ENCODE assay signal across 1 cellular context in the genomic region with DNA sequence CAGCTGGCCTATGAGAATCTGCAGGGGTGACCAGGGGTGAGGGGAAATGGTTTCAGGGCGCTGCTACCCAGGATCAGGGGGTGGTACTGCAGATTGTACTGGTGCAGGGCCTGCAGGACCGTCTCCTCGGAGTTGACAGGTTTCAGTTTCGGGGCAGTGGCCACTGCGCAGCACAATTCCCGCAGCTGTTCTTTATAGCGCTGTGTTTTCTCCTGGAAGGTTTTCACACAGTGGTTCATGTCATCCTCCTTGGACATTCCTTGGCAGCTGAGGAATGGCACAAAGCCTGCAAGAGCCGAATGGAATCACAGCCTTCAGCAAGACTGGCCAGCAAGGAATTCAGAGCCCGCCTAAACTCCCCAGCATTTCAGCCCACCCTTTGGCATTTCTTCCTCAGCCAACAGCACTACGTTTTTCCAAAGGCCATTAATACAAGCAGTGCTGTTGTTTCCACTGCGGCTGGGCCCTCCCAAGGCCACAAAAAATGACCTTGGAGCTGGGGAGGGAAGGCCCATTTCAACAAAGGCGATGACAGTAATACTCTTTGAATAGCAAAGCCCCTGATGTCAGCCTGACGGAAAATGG.
A peak's percentile ranks its signal among the peaks of the same experiment; 100 is the strongest.
TF ChIP-seq lines count a peak whose summit lies in the region.

No MANE protein-coding gene starts in this region.

TF ChIP-seq in HepG2, 621 proteins besides CTCF, POLR2A, EP300 and RAD21 (continued from another document and continues in another):
- no peak for TF ChIP-seq CSRNP2 (CRISPR knock-in tag; conservative IDR thresholded peaks at IDR 0.05; ENCODE audit: low read depth)
- TF ChIP-seq ATF7-NPFF (CRISPR knock-in tag; IDR thresholded peaks at IDR 0.05; ENCODE audit: low read depth) = no peak
- no peak for TF ChIP-seq SNAPC4 (CRISPR knock-in tag; IDR thresholded peaks at IDR 0.05)
- TF ChIP-seq CHD2 (IDR thresholded peaks at IDR 0.05; ENCODE audit: low read depth, low read length) = no peak
- TF ChIP-seq HNF4G (IDR thresholded peaks at IDR 0.05; ENCODE audit: borderline replicate concordance, low read depth, low read length) = no peak
- TF ChIP-seq HNF4G (CRISPR knock-in tag; IDR thresholded peaks at IDR 0.05; ENCODE audit: borderline replicate concordance, low read depth) = no peak
- TF ChIP-seq NCOA1 (CRISPR knock-in tag; IDR thresholded peaks at IDR 0.05) = no peak
- TF ChIP-seq ISX (CRISPR knock-in tag; conservative IDR thresholded peaks at IDR 0.05) = no peak
- TF ChIP-seq, protein P1, sequence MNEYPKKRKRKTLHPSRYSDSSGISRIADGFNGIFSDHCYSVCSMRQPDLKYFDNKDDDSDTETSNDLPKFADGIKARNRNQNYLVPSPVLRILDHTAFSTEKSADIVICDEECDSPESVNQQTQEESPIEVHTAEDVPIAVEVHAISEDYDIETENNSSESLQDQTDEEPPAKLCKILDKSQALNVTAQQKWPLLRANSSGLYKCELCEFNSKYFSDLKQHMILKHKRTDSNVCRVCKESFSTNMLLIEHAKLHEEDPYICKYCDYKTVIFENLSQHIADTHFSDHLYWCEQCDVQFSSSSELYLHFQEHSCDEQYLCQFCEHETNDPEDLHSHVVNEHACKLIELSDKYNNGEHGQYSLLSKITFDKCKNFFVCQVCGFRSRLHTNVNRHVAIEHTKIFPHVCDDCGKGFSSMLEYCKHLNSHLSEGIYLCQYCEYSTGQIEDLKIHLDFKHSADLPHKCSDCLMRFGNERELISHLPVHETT (CRISPR knock-in tag; conservative IDR thresholded peaks at IDR 0.05) = no peak
- TF ChIP-seq XRCC5 (optimal IDR thresholded peaks at IDR 0.05; ENCODE audit: low read length) = no peak
- no peak for TF ChIP-seq NFKBIZ (CRISPR knock-in tag; IDR thresholded peaks at IDR 0.05)
- no peak for TF ChIP-seq BCLAF1 (IDR thresholded peaks at IDR 0.05)
- TF ChIP-seq ZBTB7B (CRISPR knock-in tag; IDR thresholded peaks at IDR 0.05) = peak; percentile 68
- TF ChIP-seq, protein P2, sequence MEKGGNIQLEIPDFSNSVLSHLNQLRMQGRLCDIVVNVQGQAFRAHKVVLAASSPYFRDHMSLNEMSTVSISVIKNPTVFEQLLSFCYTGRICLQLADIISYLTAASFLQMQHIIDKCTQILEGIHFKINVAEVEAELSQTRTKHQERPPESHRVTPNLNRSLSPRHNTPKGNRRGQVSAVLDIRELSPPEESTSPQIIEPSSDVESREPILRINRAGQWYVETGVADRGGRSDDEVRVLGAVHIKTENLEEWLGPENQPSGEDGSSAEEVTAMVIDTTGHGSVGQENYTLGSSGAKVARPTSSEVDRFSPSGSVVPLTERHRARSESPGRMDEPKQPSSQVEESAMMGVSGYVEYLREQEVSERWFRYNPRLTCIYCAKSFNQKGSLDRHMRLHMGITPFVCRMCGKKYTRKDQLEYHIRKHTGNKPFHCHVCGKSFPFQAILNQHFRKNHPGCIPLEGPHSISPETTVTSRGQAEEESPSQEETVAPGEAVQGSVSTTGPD (CRISPR knock-in tag; IDR thresholded peaks at IDR 0.05) = no peak
- peak; percentile 82 for TF ChIP-seq GATAD2A (CRISPR knock-in tag; IDR thresholded peaks at IDR 0.05)
- TF ChIP-seq ZNF547 (CRISPR knock-in tag; IDR thresholded peaks at IDR 0.05) = no peak
- 0 out of 2 replicates have a peak, but pooled peaks have one; percentile 19 for TF ChIP-seq HDAC2 (CRISPR knock-in tag; IDR thresholded peaks at IDR 0.05)
- TF ChIP-seq GATA4 (IDR thresholded peaks at IDR 0.05; ENCODE audit: borderline replicate concordance, low read depth) = no peak
- TF ChIP-seq CBX5 (CRISPR knock-in tag; IDR thresholded peaks at IDR 0.05; ENCODE audit: borderline replicate concordance) = no peak
- no peak for TF ChIP-seq NBN (conservative IDR thresholded peaks at IDR 0.05)
- TF ChIP-seq, protein P3, sequence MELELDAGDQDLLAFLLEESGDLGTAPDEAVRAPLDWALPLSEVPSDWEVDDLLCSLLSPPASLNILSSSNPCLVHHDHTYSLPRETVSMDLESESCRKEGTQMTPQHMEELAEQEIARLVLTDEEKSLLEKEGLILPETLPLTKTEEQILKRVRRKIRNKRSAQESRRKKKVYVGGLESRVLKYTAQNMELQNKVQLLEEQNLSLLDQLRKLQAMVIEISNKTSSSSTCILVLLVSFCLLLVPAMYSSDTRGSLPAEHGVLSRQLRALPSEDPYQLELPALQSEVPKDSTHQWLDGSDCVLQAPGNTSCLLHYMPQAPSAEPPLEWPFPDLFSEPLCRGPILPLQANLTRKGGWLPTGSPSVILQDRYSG (CRISPR knock-in tag; IDR thresholded peaks at IDR 0.05) = no peak
- no peak for TF ChIP-seq RBAK (CRISPR knock-in tag; IDR thresholded peaks at IDR 0.05)
- TF ChIP-seq POGZ (CRISPR knock-in tag; IDR thresholded peaks at IDR 0.05) = 0 out of 2 replicates have a peak, but pooled peaks have one; percentile 14
- TF ChIP-seq ZMYM3 (CRISPR knock-in tag; IDR thresholded peaks at IDR 0.05) = no peak
- TF ChIP-seq ZFP36L1 (CRISPR knock-in tag; IDR thresholded peaks at IDR 0.05) = no peak
- no peak for TF ChIP-seq HHEX (CRISPR knock-in tag; IDR thresholded peaks at IDR 0.05)
- TF ChIP-seq ZBTB21 (CRISPR knock-in tag; IDR thresholded peaks at IDR 0.05) = no peak
- no peak for TF ChIP-seq NKX3-1 (CRISPR knock-in tag; IDR thresholded peaks at IDR 0.05)
- no peak for TF ChIP-seq CBX1 (IDR thresholded peaks at IDR 0.05; ENCODE audit: low read depth)
- no peak for TF ChIP-seq RARG (CRISPR knock-in tag; IDR thresholded peaks at IDR 0.05; ENCODE audit: low read depth)
- TF ChIP-seq, protein P4, sequence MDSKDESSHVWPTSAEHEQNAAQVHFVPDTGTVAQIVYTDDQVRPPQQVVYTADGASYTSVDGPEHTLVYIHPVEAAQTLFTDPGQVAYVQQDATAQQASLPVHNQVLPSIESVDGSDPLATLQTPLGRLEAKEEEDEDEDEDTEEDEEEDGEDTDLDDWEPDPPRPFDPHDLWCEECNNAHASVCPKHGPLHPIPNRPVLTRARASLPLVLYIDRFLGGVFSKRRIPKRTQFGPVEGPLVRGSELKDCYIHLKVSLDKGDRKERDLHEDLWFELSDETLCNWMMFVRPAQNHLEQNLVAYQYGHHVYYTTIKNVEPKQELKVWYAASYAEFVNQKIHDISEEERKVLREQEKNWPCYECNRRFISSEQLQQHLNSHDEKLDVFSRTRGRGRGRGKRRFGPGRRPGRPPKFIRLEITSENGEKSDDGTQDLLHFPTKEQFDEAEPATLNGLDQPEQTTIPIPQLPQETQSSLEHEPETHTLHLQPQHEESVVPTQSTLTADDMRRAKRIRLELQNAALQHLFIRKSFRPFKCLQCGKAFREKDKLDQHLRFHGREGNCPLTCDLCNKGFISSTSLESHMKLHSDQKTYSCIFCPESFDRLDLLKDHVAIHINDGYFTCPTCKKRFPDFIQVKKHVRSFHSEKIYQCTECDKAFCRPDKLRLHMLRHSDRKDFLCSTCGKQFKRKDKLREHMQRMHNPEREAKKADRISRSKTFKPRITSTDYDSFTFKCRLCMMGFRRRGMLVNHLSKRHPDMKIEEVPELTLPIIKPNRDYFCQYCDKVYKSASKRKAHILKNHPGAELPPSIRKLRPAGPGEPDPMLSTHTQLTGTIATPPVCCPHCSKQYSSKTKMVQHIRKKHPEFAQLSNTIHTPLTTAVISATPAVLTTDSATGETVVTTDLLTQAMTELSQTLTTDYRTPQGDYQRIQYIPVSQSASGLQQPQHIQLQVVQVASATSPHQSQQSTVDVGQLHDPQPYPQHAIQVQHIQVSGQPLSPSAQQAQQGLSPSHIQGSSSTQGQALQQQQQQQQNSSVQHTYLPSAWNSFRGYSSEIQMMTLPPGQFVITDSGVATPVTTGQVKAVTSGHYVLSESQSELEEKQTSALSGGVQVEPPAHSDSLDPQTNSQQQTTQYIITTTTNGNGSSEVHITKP (CRISPR knock-in tag; IDR thresholded peaks at IDR 0.05; ENCODE audit: low read depth) = no peak
- no peak for TF ChIP-seq YEATS4 (CRISPR knock-in tag; IDR thresholded peaks at IDR 0.05; ENCODE audit: borderline replicate concordance)
- TF ChIP-seq SOX5 (CRISPR knock-in tag; IDR thresholded peaks at IDR 0.05; ENCODE audit: borderline replicate concordance) = peak; percentile 80; the same call in 1 of the 2 replicates
- no peak for TF ChIP-seq ZNF205 (CRISPR knock-in tag; IDR thresholded peaks at IDR 0.05)
- TF ChIP-seq ZNF503 (CRISPR knock-in tag; IDR thresholded peaks at IDR 0.05) = no peak
- TF ChIP-seq ZBTB7A (CRISPR knock-in tag; IDR thresholded peaks at IDR 0.05) = no peak
- TF ChIP-seq BCL6 (CRISPR knock-in tag; IDR thresholded peaks at IDR 0.05) = no peak
- no peak for TF ChIP-seq ZBTB8A (CRISPR knock-in tag; IDR thresholded peaks at IDR 0.05; ENCODE audit: borderline replicate concordance, low read depth)
